ENCODE assay signal across 22 cellular contexts in the genomic region with DNA sequence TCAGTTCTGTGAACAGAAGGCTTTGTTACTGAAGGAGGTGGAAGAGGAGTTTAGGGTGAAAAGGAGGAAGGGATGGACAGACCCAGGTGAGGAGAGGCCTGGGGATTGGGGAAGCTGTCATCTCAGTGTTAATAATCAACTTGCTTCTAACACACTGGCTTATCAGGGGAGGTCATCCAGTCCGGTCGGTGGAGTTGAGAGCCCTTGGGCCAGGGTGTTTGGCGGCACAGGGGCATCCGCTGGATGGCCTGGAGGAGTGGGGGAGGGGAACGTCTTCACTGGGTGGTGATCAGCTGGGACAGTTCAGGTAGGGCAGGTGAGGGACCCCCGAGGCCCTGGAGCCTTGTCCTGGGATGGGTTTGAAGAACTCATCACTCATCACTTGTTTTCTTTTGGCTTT. TPM values are rescaled to one million over a fixed set of nuclear protein-coding genes. Genes with fewer than 3 reads are reported as not detected.
DNase-seq lines count a peak whose midpoint lies in the region; ATAC-seq and TF ChIP-seq lines count a peak whose summit lies in the region.
"Had no signal": no experiment of that assay in that cellular context is flagged by ENCODE, and none has a peak within 500 bp of the region (broad histone marks: within the 10 kb centered on the region; RNA-seq: fewer than 3 reads in every experiment).

No MANE protein-coding gene starts in this region.

- CTCF ChIA-PET in Caco-2 (lab: Charles Lee) = interaction anchor here (0.7 kb wide), 1 partner anchor 353 kb away, joined by 3 read pairs; no protein-coding TSS in a partner anchor

- POLR2A ChIA-PET in Caco-2 (lab: Charles Lee) = no interaction called here

- H3K36me3 ChIP-seq in Caco-2 (ENCODE audit: control insufficient read depth, insufficient read depth, low read length) (peaks cover 5% of the 10 kb centered on the region), left lung (peaks cover 0 to 96% of the 10 kb centered on the region in 2 donors), lower lobe of right lung (peaks cover 83% of the 10 kb centered on the region)

- no peak overlapping the region for H3K27ac ChIP-seq in left lung
- no peak overlapping the region for H3K27ac ChIP-seq in lower lobe of right lung
- H3K27ac ChIP-seq: A549 had no signal

- H3K4me1 Mint-ChIP-seq in Caco-2 (ENCODE audit: low read depth, unreplicated experiment) (peaks cover 11% of the 10 kb centered on the region), osteocyte (ENCODE audit: unreplicated experiment) (no peaks in the 10 kb centered on the region)
- no peaks in the 10 kb centered on the region for H3K4me1 Mint-ChIP-seq in activated T-helper 1 cell treated with anti-CD3 and anti-CD28 coated beads, Interleukin-12 subunit alpha, Interleukin-12 subunit beta, Interleukin-2, Interleukin-4 antibody, amounts not matched to agents 30 ng/mL and 10 ng/mL and 1 ng/mL, durations not matched to agents 14 hours and 24 hours and 36 hours (ENCODE audit: low read depth)

- TF ChIP-seq CTCF in Caco-2 (IDR thresholded peaks at IDR 0.05; ENCODE audit: insufficient read depth in 1 of 2, low read depth in 1 of 2, low read length in 1 of 2, severe bottlenecking in 1 of 2, unreplicated experiment in 1 of 2) = no peak
- no peak for TF ChIP-seq CTCF in left lung (IDR thresholded peaks at IDR 0.05)
- TF ChIP-seq CTCF in osteocyte (IDR thresholded peaks at IDR 0.05) = no peak
- TF ChIP-seq CTCF in lower lobe of right lung (IDR thresholded peaks at IDR 0.05) = no peak

- H3K27me3 ChIP-seq in Caco-2 (replicated peaks; ENCODE audit: control insufficient read depth, insufficient read depth, low read length) (no peaks in the 10 kb centered on the region), left lung (no peaks in the 10 kb centered on the region), lower lobe of right lung (ENCODE audit: low read depth) (no peaks in the 10 kb centered on the region)

- peak; percentile 57 to 64 for DNase-seq in Caco-2
- DNase-seq in HuH-7.5 (ENCODE audit: low spot score) = peak; percentile 71
- DNase-seq in left lung = no peak
- no peak for DNase-seq in osteocyte (ENCODE audit: extremely low spot score, unreplicated experiment)
- no peak for DNase-seq in lower lobe of right lung
- DNase-seq in activated T-helper 1 cell treated with anti-CD3 and anti-CD28 coated beads, Interleukin-12 subunit alpha, Interleukin-12 subunit beta, Interleukin-2, Interleukin-4 antibody, amounts not matched to agents 30 ng/mL and 10 ng/mL and 1 ng/mL, durations not matched to agents 14 hours and 24 hours and 36 hours (ENCODE audit: low spot score) = no peak
- DNase-seq: CD4-positive, alpha-beta memory T cell; DMS53; EL; KG1; NCI-H1417 treated with DMSO at 0.1 percent for 48 hours; NCI-H1930; NCI-H345; NCI-H524 treated with DMSO at 0.1 percent for 48 hours; PC-3; RPMI8226; SHP77 treated with DMSO at 0.1 percent for 48 hours; SK-N-SH had no signal

- H3K27ac Mint-ChIP-seq in Caco-2 (ENCODE audit: unreplicated experiment) (peak overlapping the region; percentile 23), osteocyte (ENCODE audit: unreplicated experiment) (peak overlapping the region; percentile 5)
- H3K27ac Mint-ChIP-seq in activated T-helper 1 cell treated with anti-CD3 and anti-CD28 coated beads, Interleukin-12 subunit alpha, Interleukin-12 subunit beta, Interleukin-2, Interleukin-4 antibody, amounts not matched to agents 30 ng/mL and 10 ng/mL and 1 ng/mL, durations not matched to agents 14 hours and 24 hours and 36 hours = no peak overlapping the region
- H3K27ac Mint-ChIP-seq: CD4-positive, alpha-beta memory T cell had no signal

- intact Hi-C loops in Caco-2 (cut with micrococcal nuclease; ENCODE audit: unreplicated experiment) = no loop called here
- intact Hi-C loops in left lung (cut with DNase I) = no loop called here
- intact Hi-C loops in lower lobe of right lung (cut with DNase I) = no loop called here
- intact Hi-C loops in activated T-helper 1 cell treated with anti-CD3 and anti-CD28 coated beads, Interleukin-12 subunit alpha, Interleukin-12 subunit beta, Interleukin-2, Interleukin-4 antibody, amounts not matched to agents 30 ng/mL and 10 ng/mL and 1 ng/mL, durations not matched to agents 14 hours and 24 hours and 36 hours (cut with micrococcal nuclease) = no loop called here

- H3K27me3 Mint-ChIP-seq in Caco-2 (ENCODE audit: insufficient read depth, unreplicated experiment) (no peaks in the 10 kb centered on the region), osteocyte (ENCODE audit: unreplicated experiment) (no peaks in the 10 kb centered on the region)
- H3K27me3 Mint-ChIP-seq in activated T-helper 1 cell treated with anti-CD3 and anti-CD28 coated beads, Interleukin-12 subunit alpha, Interleukin-12 subunit beta, Interleukin-2, Interleukin-4 antibody, amounts not matched to agents 30 ng/mL and 10 ng/mL and 1 ng/mL, durations not matched to agents 14 hours and 24 hours and 36 hours (ENCODE audit: insufficient read depth) = no peaks in the 10 kb centered on the region
- H3K27me3 Mint-ChIP-seq: CD4-positive, alpha-beta memory T cell had no signal

- no TSS peak for BruUV-seq in Caco-2 (replicated peaks; lab: Mats Ljungman, UMichigan)

- H3K36me3 Mint-ChIP-seq in Caco-2 (ENCODE audit: insufficient read depth, unreplicated experiment) (peaks cover 92% of the 10 kb centered on the region), osteocyte (ENCODE audit: unreplicated experiment) (peaks cover 57% of the 10 kb centered on the region)
- H3K36me3 Mint-ChIP-seq in activated T-helper 1 cell treated with anti-CD3 and anti-CD28 coated beads, Interleukin-12 subunit alpha, Interleukin-12 subunit beta, Interleukin-2, Interleukin-4 antibody, amounts not matched to agents 30 ng/mL and 10 ng/mL and 1 ng/mL, durations not matched to agents 14 hours and 24 hours and 36 hours (ENCODE audit: low read depth) = peaks cover 32% of the 10 kb centered on the region

- H3K4me1 ChIP-seq in Caco-2 = peaks cover 20% of the 10 kb centered on the region
- H3K4me1 ChIP-seq in left lung = no peaks in the 10 kb centered on the region
- no peaks in the 10 kb centered on the region for H3K4me1 ChIP-seq in lower lobe of right lung
- H3K4me1 ChIP-seq: A549 had no signal

- no peaks in the 10 kb centered on the region for H3K9me3 ChIP-seq in Caco-2
- no peaks in the 10 kb centered on the region for H3K9me3 ChIP-seq in left lung
- H3K9me3 ChIP-seq in lower lobe of right lung = no peaks in the 10 kb centered on the region
- H3K9me3 ChIP-seq: A549, SK-N-SH had no signal

- H3K4me3 Mint-ChIP-seq in Caco-2 (ENCODE audit: unreplicated experiment) = peak overlapping the region; percentile 3
- no peak overlapping the region for H3K4me3 Mint-ChIP-seq in osteocyte (ENCODE audit: unreplicated experiment)
- H3K4me3 Mint-ChIP-seq in activated T-helper 1 cell treated with anti-CD3 and anti-CD28 coated beads, Interleukin-12 subunit alpha, Interleukin-12 subunit beta, Interleukin-2, Interleukin-4 antibody, amounts not matched to agents 30 ng/mL and 10 ng/mL and 1 ng/mL, durations not matched to agents 14 hours and 24 hours and 36 hours = no peak overlapping the region
- H3K4me3 Mint-ChIP-seq: CD4-positive, alpha-beta memory T cell had no signal

- peak; percentile 11 for ATAC-seq in left lung
- ATAC-seq in lower lobe of right lung = no peak
- ATAC-seq in GM19328 (IDR thresholded peaks at IDR 0.05; ENCODE audit: unreplicated experiment) = no peak
- ATAC-seq in GM21367 (IDR thresholded peaks at IDR 0.05; ENCODE audit: unreplicated experiment) = no peak
- ATAC-seq: A549, HCT116, PC-3 had no signal

- H3K4me3 ChIP-seq in Caco-2 (ENCODE audit: low read depth, low read length) (no peak overlapping the region), left lung (no peak overlapping the region), lower lobe of right lung (no peak overlapping the region)
- H3K4me3 ChIP-seq: A549 had no signal

- H3K9me3 Mint-ChIP-seq in Caco-2 (ENCODE audit: unreplicated experiment) = no peaks in the 10 kb centered on the region
- no peaks in the 10 kb centered on the region for H3K9me3 Mint-ChIP-seq in osteocyte (ENCODE audit: unreplicated experiment)
- no peaks in the 10 kb centered on the region for H3K9me3 Mint-ChIP-seq in activated T-helper 1 cell treated with anti-CD3 and anti-CD28 coated beads, Interleukin-12 subunit alpha, Interleukin-12 subunit beta, Interleukin-2, Interleukin-4 antibody, amounts not matched to agents 30 ng/mL and 10 ng/mL and 1 ng/mL, durations not matched to agents 14 hours and 24 hours and 36 hours

RNA-seq across cellular contexts. Expression of a gene that starts 33.9 kb away (rescaled TPM):
- total RNA-seq in Caco-2 (2022) (4.7 and 6.2 TPM in 2 replicates), left lung (1 to 10 TPM; 4.4 to 5.7 TPM), osteocyte (0.08 and 0.11 TPM in 2 replicates), lower lobe of right lung (7.3 TPM)
- not detected in 2 replicates for total RNA-seq in activated T-helper 1 cell treated with anti-CD3 and anti-CD28 coated beads, Interleukin-12 subunit alpha, Interleukin-12 subunit beta, Interleukin-2, Interleukin-4 antibody, amounts not matched to agents 30 ng/mL and 10 ng/mL and 1 ng/mL, durations not matched to agents 14 hours and 24 hours and 36 hours
- total RNA-seq: CD4-positive, alpha-beta memory T cell had no signal

Comparison
In these comparisons a context has a peak if more than half of its experiments do, and no peak if none do; other contexts are left out.
1. DNase-seq: peak in Caco-2 (2 of 2) and HuH-7.5 (single experiment); none in left lung (0 of 2), osteocyte (single experiment), lower lobe of right lung (single experiment) and activated T-helper 1 cell treated with anti-CD3 and anti-CD28 coated beads, Interleukin-12 subunit alpha, Interleukin-12 subunit beta, Interleukin-2, Interleukin-4 antibody, amounts not matched to agents 30 ng/mL and 10 ng/mL and 1 ng/mL, durations not matched to agents 14 hours and 24 hours and 36 hours (single experiment).